20 cellular contexts compared by ENCODE assay signal in the genomic region with DNA sequence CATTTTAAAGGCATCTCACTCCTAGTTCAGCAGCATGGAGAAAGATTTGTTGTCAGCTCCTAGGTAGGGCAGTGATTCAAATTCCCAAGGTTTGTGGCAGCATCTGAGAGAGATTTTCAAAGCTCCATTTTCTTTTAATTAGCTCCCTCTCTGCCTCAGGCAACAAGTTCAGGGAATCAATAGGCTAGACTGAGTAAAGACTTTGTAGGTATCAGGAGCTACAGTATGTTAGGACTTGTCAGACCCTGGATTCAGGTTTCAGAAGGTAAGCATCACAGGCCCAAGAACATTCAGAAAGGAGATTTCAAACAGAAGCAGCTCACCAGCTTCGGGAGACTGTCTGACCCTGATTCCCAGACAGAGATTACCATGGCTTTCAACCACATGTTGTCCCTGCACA.
DNase-seq lines count a peak whose midpoint lies in the region; ATAC-seq, FAIRE-seq and TF ChIP-seq lines count a peak whose summit lies in the region.
"Had no signal": no experiment of that assay in that cellular context is flagged by ENCODE, and none has a peak within 500 bp of the region (broad histone marks: within the 10 kb centered on the region; RNA-seq: fewer than 3 reads in every experiment).

No MANE protein-coding gene starts in this region.

- H3K27me3 ChIP-seq in WERI-Rb-1 (ENCODE audit: insufficient read depth, low read depth, severe bottlenecking) (no peaks in the 10 kb centered on the region), keratinocyte (ENCODE audit: control insufficient read depth, extremely low read depth, insufficient read depth, low read length) (no peaks in the 10 kb centered on the region), smooth muscle cell (ENCODE audit: low read depth) (no peaks in the 10 kb centered on the region)
- H3K27me3 ChIP-seq: BE2C had no signal

- H3K9ac ChIP-seq in keratinocyte (ENCODE audit: control insufficient read depth, extremely low read depth, insufficient read depth, low read length) (no peak overlapping the region), smooth muscle cell (ENCODE audit: low read depth) (no peak overlapping the region)

- TF ChIP-seq CTCF in WERI-Rb-1 (IDR thresholded peaks at IDR 0.05; ENCODE audit: low read depth, low read length) = no peak
- no peak for TF ChIP-seq CTCF in keratinocyte (optimal IDR thresholded peaks at IDR 0.05 in 1 of 3, IDR thresholded peaks at IDR 0.05 in 1 of 3, conservative IDR thresholded peaks at IDR 0.05 in 1 of 3; ENCODE audit: extremely low read depth in 1 of 3, insufficient read depth in 2 of 3, low read length in 3 of 3)
- TF ChIP-seq CTCF in smooth muscle cell (IDR thresholded peaks at IDR 0.05; ENCODE audit: borderline replicate concordance, insufficient read depth, poor library complexity, severe bottlenecking) = no peak

- no peak for ATAC-seq in HG02885 (IDR thresholded peaks at IDR 0.05; ENCODE audit: poor library complexity, unreplicated experiment)
- no peak for ATAC-seq in activated naive CD4-positive, alpha-beta T cell treated with anti-CD3 and anti-CD28 coated beads, Interleukin-2, amount 50 U/mL, for 72 hours
- ATAC-seq: Panc1, Right ventricle myocardium inferior had no signal

- H3K79me2 ChIP-seq in keratinocyte (ENCODE audit: control insufficient read depth, insufficient read depth, low read length) = no peaks in the 10 kb centered on the region
- H3K79me2 ChIP-seq in smooth muscle cell (ENCODE audit: low read depth) = no peaks in the 10 kb centered on the region

- no peaks in the 10 kb centered on the region for H3F3A ChIP-seq in smooth muscle cell (ENCODE audit: low read depth)

- H3K9me3 ChIP-seq in WERI-Rb-1 (ENCODE audit: severe bottlenecking) = no peaks in the 10 kb centered on the region
- H3K9me3 ChIP-seq in keratinocyte (ENCODE audit: control insufficient read depth, low read depth, low read length) = no peaks in the 10 kb centered on the region
- H3K9me3 ChIP-seq in smooth muscle cell (replicated peaks; ENCODE audit: low read depth) = no peaks in the 10 kb centered on the region
- H3K9me3 ChIP-seq: BE2C had no signal

- dilution Hi-C loops in keratinocyte (cut with MboI; ENCODE audit: extremely low pct_ligation_motif_present, low sequenced_read_pairs) = no loop called here

- H3K4me1 ChIP-seq in keratinocyte (ENCODE audit: control insufficient read depth, extremely low read depth, insufficient read depth, low read length) (peaks cover 6% of the 10 kb centered on the region), smooth muscle cell (ENCODE audit: low read depth) (no peaks in the 10 kb centered on the region)
- H3K4me1 ChIP-seq: BE2C had no signal

- FAIRE-seq in keratinocyte (lab: Jason Lieb, UNC) = no peak
- FAIRE-seq: H1 had no signal

- H3K9me3 Mint-ChIP-seq in activated naive CD4-positive, alpha-beta T cell treated with anti-CD3 and anti-CD28 coated beads, Interleukin-2, amount 50 U/mL, for 72 hours = peaks cover 0 to 4% of the 10 kb centered on the region in 2 donors
- H3K9me3 Mint-ChIP-seq: CD4-positive, alpha-beta T cell had no signal

- DNase-seq in NCI-H345 (lab: John Stamatoyannopoulos, UW) (peak; percentile 3), NCI-H345 treated with DMSO at 0.1 percent for 48 hours (lab: John Stamatoyannopoulos, UW; ENCODE audit: unreplicated experiment) (no peak), WERI-Rb-1 (peak; percentile 39), keratinocyte (ENCODE audit: low read depth, low spot score) (no peak), smooth muscle cell (lab: John Stamatoyannopoulos, UW; ENCODE audit: unreplicated experiment) (no peak), RKO (ENCODE audit: low spot score) (no peak)
- no peak for DNase-seq in activated naive CD4-positive, alpha-beta T cell treated with anti-CD3 and anti-CD28 coated beads, Interleukin-2, amount 50 U/mL, for 72 hours (ENCODE audit: low spot score in 2 of 2)
- DNase-seq: 8988T; BE2C; CD4-positive, alpha-beta T cell; Kasumi-1; NCI-H187; NCI-H2171; NCI-H510A; NCI-H774 had no signal

- H3K4me2 ChIP-seq in keratinocyte (ENCODE audit: control insufficient read depth, extremely low read depth, insufficient read depth, low read depth, low read length) (peak overlapping the region; percentile 6), smooth muscle cell (no peak overlapping the region)

- WGBS in smooth muscle cell (ENCODE audit: low lambda C conversion rate) = 40% methylated on average over 1 of the region's 1 CpG

- H3K4me3 ChIP-seq in WERI-Rb-1 (ENCODE audit: low read depth, low read length) (no peak overlapping the region), keratinocyte (ENCODE audit: control insufficient read depth in 2 of 3, extremely low read depth in 1 of 3, insufficient read depth in 2 of 3, low read depth in 1 of 3, low read length in 3 of 3) (no peak overlapping the region), smooth muscle cell (no peak overlapping the region)
- H3K4me3 ChIP-seq: SK-N-MC had no signal

- no peaks in the 10 kb centered on the region for H3K36me3 ChIP-seq in WERI-Rb-1
- no peaks in the 10 kb centered on the region for H3K36me3 ChIP-seq in keratinocyte (ENCODE audit: control insufficient read depth in 2 of 2, extremely low read depth in 1 of 2, insufficient read depth in 2 of 2, low read length in 2 of 2)
- no peaks in the 10 kb centered on the region for H3K36me3 ChIP-seq in smooth muscle cell (ENCODE audit: low read depth)
- H3K36me3 ChIP-seq: BE2C had no signal

- H3K27ac Mint-ChIP-seq in activated naive CD4-positive, alpha-beta T cell treated with anti-CD3 and anti-CD28 coated beads, Interleukin-2, amount 50 U/mL, for 72 hours = no peak overlapping the region
- H3K27ac Mint-ChIP-seq: CD4-positive, alpha-beta T cell had no signal

- H3K36me3 Mint-ChIP-seq in activated naive CD4-positive, alpha-beta T cell treated with anti-CD3 and anti-CD28 coated beads, Interleukin-2, amount 50 U/mL, for 72 hours = no peaks in the 10 kb centered on the region

- no peaks in the 10 kb centered on the region for H3K9me1 ChIP-seq in keratinocyte (ENCODE audit: control insufficient read depth, extremely low read depth, insufficient read depth, low read length)

- peak overlapping the region; percentile 90 for H2AFZ ChIP-seq in keratinocyte (ENCODE audit: control insufficient read depth, low read length)
- no peak overlapping the region for H2AFZ ChIP-seq in smooth muscle cell (ENCODE audit: low read depth)

- H3K27ac ChIP-seq in WERI-Rb-1 = peak overlapping the region; percentile 44
- no peak overlapping the region for H3K27ac ChIP-seq in keratinocyte (ENCODE audit: control insufficient read depth, insufficient read depth, low read length)
- H3K27ac ChIP-seq in smooth muscle cell (ENCODE audit: low read depth) = peak overlapping the region; percentile 37
- H3K27ac ChIP-seq: SK-N-MC had no signal

- H4K20me1 ChIP-seq in keratinocyte (ENCODE audit: control insufficient read depth, extremely low read depth, insufficient read depth, low read length) (no peaks in the 10 kb centered on the region), smooth muscle cell (ENCODE audit: low read depth) (no peaks in the 10 kb centered on the region)

Comparison
In these comparisons a context has a peak if more than half of its experiments do, and no peak if none do; other contexts are left out.
1. DNase-seq: peak in NCI-H345 (single experiment) and WERI-Rb-1 (single experiment); none in NCI-H345 treated with DMSO at 0.1 percent for 48 hours (single experiment), keratinocyte (single experiment), smooth muscle cell (single experiment), RKO (single experiment) and activated naive CD4-positive, alpha-beta T cell treated with anti-CD3 and anti-CD28 coated beads, Interleukin-2, amount 50 U/mL, for 72 hours (0 of 2).